Comparison of ENCODE assay signal across 1 cellular context in the genomic region with DNA sequence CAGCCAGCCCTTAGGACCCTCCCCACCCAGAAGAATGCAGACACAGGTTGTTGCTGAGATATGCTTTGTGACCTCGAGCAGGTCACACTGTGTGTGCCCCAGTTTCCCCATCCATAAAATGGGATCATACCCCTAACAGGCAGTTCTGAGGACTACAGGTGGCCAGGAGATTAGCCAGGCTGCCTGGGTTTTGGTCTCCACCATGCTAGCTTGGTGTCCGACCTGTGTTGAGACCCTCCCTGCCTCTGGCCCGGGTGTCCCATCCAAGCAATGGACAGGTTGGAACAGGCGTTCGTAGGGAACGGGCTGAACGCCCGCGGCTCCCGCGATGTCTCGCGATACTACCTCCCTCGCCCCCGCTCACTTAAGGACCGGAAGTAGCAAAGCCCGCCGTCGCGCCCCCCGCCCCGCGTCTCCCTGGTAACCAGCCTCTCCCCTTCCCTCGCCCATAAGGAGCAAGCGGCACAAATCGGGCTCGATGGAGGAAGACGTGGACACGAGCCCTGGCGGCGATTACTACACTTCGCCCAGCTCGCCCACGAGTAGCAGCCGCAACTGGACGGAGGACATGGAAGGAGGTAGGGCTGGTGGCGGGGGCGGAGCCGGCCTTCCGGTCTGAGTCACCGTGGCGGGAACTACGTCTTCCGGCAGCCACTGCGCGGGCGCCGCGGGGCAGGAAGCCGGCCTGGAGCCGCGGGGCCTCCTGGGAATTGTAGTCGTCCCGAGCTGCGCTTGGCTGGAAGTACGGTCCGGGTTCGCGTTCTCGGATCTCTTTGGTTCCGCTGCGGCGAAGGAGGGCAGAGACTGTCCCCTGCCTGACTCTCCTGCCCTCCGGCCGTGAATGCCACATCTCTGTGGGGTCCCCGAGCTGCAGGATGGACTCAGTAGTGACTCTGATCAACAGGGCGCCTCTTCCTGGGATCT.
TF ChIP-seq lines count a peak whose summit lies in the region.

No MANE protein-coding gene starts in this region.

TF ChIP-seq in K562, 482 proteins besides CTCF, POLR2A, EP300 and RAD21 (continued from another document and continues in another):
- TF ChIP-seq, protein P1, sequence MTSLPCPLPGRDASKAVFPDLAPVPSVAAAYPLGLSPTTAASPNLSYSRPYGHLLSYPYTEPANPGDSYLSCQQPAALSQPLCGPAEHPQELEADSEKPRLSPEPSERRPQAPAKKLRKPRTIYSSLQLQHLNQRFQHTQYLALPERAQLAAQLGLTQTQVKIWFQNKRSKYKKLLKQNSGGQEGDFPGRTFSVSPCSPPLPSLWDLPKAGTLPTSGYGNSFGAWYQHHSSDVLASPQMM (CRISPR knock-in tag; IDR thresholded peaks at IDR 0.05): no peak
- TF ChIP-seq PCBP1 (IDR thresholded peaks at IDR 0.05; ENCODE audit: low read depth, low read length, poor library complexity, severe bottlenecking): no peak
- no peak for TF ChIP-seq TAF15 (IDR thresholded peaks at IDR 0.05; ENCODE audit: low read depth, low read length)
- TF ChIP-seq SIN3B (IDR thresholded peaks at IDR 0.05; ENCODE audit: low read depth): peak; percentile 88; the same call in 1 of the 2 replicates
- no peak for TF ChIP-seq ZNF696 (CRISPR knock-in tag; conservative IDR thresholded peaks at IDR 0.05)
- no peak for TF ChIP-seq KHSRP (IDR thresholded peaks at IDR 0.05)
- 0 out of 2 replicates have a peak, but pooled peaks have one; percentile 60 for TF ChIP-seq HIVEP1 (CRISPR knock-in tag; IDR thresholded peaks at IDR 0.05)
- TF ChIP-seq CREB1 (IDR thresholded peaks at IDR 0.05): peak; percentile 54; the same call in 1 of the 2 replicates
- peak; percentile 69 for TF ChIP-seq CREB1 (CRISPR knock-in tag; IDR thresholded peaks at IDR 0.05)
- TF ChIP-seq CBX2 (IDR thresholded peaks at IDR 0.05; ENCODE audit: insufficient read depth, low read length, poor library complexity, severe bottlenecking): no peak
- TF ChIP-seq, protein P2, sequence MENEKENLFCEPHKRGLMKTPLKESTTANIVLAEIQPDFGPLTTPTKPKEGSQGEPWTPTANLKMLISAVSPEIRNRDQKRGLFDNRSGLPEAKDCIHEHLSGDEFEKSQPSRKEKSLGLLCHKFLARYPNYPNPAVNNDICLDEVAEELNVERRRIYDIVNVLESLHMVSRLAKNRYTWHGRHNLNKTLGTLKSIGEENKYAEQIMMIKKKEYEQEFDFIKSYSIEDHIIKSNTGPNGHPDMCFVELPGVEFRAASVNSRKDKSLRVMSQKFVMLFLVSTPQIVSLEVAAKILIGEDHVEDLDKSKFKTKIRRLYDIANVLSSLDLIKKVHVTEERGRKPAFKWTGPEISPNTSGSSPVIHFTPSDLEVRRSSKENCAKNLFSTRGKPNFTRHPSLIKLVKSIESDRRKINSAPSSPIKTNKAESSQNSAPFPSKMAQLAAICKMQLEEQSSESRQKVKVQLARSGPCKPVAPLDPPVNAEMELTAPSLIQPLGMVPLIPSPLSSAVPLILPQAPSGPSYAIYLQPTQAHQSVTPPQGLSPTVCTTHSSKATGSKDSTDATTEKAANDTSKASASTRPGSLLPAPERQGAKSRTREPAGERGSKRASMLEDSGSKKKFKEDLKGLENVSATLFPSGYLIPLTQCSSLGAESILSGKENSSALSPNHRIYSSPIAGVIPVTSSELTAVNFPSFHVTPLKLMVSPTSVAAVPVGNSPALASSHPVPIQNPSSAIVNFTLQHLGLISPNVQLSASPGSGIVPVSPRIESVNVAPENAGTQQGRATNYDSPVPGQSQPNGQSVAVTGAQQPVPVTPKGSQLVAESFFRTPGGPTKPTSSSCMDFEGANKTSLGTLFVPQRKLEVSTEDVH (IDR thresholded peaks at IDR 0.05; ENCODE audit: low read depth, partially characterized antibody): peak; percentile 94
- TF ChIP-seq TBL1XR1 (IDR thresholded peaks at IDR 0.05; ENCODE audit: low read length in 2 of 2): no peak
- TF ChIP-seq, protein P3, sequence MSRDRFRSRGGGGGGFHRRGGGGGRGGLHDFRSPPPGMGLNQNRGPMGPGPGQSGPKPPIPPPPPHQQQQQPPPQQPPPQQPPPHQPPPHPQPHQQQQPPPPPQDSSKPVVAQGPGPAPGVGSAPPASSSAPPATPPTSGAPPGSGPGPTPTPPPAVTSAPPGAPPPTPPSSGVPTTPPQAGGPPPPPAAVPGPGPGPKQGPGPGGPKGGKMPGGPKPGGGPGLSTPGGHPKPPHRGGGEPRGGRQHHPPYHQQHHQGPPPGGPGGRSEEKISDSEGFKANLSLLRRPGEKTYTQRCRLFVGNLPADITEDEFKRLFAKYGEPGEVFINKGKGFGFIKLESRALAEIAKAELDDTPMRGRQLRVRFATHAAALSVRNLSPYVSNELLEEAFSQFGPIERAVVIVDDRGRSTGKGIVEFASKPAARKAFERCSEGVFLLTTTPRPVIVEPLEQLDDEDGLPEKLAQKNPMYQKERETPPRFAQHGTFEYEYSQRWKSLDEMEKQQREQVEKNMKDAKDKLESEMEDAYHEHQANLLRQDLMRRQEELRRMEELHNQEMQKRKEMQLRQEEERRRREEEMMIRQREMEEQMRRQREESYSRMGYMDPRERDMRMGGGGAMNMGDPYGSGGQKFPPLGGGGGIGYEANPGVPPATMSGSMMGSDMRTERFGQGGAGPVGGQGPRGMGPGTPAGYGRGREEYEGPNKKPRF (IDR thresholded peaks at IDR 0.05; ENCODE audit: low read depth, low read length): no peak
- no peak for TF ChIP-seq SIRT6 (IDR thresholded peaks at IDR 0.05; ENCODE audit: low read depth, low read length)
- no peak for TF ChIP-seq ZNF347 (CRISPR knock-in tag; IDR thresholded peaks at IDR 0.05; ENCODE audit: low read depth)
- TF ChIP-seq ZKSCAN3 (CRISPR knock-in tag; IDR thresholded peaks at IDR 0.05): no peak
- peak; percentile 95 for TF ChIP-seq CBX1 (IDR thresholded peaks at IDR 0.05; ENCODE audit: low read depth)
- TF ChIP-seq YY1 (IDR thresholded peaks at IDR 0.05; ENCODE audit: borderline replicate concordance in 1 of 3, control insufficient read depth in 1 of 3, extremely low read depth in 1 of 3, insufficient read depth in 3 of 3, insufficient read length in 1 of 3, insufficient replicate concordance in 2 of 3, low read depth in 1 of 3, low read length in 2 of 3): peak in 2 of 3 experiments; percentile 41 to 72
- peak; percentile 95; the same call in 1 of the 2 replicates for TF ChIP-seq POLR2AphosphoS2 (IDR thresholded peaks at IDR 0.05; ENCODE audit: low read length)
- no peak for TF ChIP-seq GATAD2A (IDR thresholded peaks at IDR 0.05)
- TF ChIP-seq FOXK1 (CRISPR knock-in tag; IDR thresholded peaks at IDR 0.05; ENCODE audit: borderline replicate concordance): 0 out of 2 replicates have a peak, but pooled peaks have one; percentile 52
- TF ChIP-seq ZKSCAN1 (IDR thresholded peaks at IDR 0.05; ENCODE audit: low read depth, low read length): 0 out of 2 replicates have a peak, but pooled peaks have one; percentile 60
- TF ChIP-seq NBN (IDR thresholded peaks at IDR 0.05; ENCODE audit: low read depth): no peak; the same call in 1 of the 2 replicates
- TF ChIP-seq NCOA6 (IDR thresholded peaks at IDR 0.05): no peak
- TF ChIP-seq E2F3 (CRISPR knock-in tag; IDR thresholded peaks at IDR 0.05): no peak; the same call in 1 of the 2 replicates
- TF ChIP-seq RBBP5 (IDR thresholded peaks at IDR 0.05; ENCODE audit: borderline replicate concordance, insufficient read depth, low read length, poor library complexity, severe bottlenecking): peak; percentile 68
- TF ChIP-seq TCF3 (CRISPR knock-in tag; IDR thresholded peaks at IDR 0.05): no peak
- TF ChIP-seq SMC3 (conservative IDR thresholded peaks at IDR 0.05; ENCODE audit: insufficient read depth, low read depth, low read length): no peak
- TF ChIP-seq ZNF75A (CRISPR knock-in tag; IDR thresholded peaks at IDR 0.05): no peak
- TF ChIP-seq NCOA4 (IDR thresholded peaks at IDR 0.05; ENCODE audit: partially characterized antibody): no peak
- TF ChIP-seq NELFE (IDR thresholded peaks at IDR 0.05; ENCODE audit: insufficient read depth, insufficient read length): no peak
- TF ChIP-seq, protein P4, sequence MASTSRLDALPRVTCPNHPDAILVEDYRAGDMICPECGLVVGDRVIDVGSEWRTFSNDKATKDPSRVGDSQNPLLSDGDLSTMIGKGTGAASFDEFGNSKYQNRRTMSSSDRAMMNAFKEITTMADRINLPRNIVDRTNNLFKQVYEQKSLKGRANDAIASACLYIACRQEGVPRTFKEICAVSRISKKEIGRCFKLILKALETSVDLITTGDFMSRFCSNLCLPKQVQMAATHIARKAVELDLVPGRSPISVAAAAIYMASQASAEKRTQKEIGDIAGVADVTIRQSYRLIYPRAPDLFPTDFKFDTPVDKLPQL (IDR thresholded peaks at IDR 0.05; ENCODE audit: extremely low read depth, insufficient read length): no peak
- no peak for TF ChIP-seq MTF1 (CRISPR knock-in tag; IDR thresholded peaks at IDR 0.05; ENCODE audit: borderline replicate concordance)
- TF ChIP-seq, protein P5, sequence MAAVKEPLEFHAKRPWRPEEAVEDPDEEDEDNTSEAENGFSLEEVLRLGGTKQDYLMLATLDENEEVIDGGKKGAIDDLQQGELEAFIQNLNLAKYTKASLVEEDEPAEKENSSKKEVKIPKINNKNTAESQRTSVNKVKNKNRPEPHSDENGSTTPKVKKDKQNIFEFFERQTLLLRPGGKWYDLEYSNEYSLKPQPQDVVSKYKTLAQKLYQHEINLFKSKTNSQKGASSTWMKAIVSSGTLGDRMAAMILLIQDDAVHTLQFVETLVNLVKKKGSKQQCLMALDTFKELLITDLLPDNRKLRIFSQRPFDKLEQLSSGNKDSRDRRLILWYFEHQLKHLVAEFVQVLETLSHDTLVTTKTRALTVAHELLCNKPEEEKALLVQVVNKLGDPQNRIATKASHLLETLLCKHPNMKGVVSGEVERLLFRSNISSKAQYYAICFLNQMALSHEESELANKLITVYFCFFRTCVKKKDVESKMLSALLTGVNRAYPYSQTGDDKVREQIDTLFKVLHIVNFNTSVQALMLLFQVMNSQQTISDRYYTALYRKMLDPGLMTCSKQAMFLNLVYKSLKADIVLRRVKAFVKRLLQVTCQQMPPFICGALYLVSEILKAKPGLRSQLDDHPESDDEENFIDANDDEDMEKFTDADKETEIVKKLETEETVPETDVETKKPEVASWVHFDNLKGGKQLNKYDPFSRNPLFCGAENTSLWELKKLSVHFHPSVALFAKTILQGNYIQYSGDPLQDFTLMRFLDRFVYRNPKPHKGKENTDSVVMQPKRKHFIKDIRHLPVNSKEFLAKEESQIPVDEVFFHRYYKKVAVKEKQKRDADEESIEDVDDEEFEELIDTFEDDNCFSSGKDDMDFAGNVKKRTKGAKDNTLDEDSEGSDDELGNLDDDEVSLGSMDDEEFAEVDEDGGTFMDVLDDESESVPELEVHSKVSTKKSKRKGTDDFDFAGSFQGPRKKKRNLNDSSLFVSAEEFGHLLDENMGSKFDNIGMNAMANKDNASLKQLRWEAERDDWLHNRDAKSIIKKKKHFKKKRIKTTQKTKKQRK (IDR thresholded peaks at IDR 0.05; ENCODE audit: borderline replicate concordance, low read depth, low read length): no peak
- no peak for TF ChIP-seq KAT7 (CRISPR knock-in tag; IDR thresholded peaks at IDR 0.05; ENCODE audit: borderline replicate concordance)
- no peak for TF ChIP-seq CCAR2 (IDR thresholded peaks at IDR 0.05; ENCODE audit: low read depth, low read length)
- no peak for TF ChIP-seq DNMT1 (IDR thresholded peaks at IDR 0.05)
- no peak for TF ChIP-seq MTA3 (IDR thresholded peaks at IDR 0.05; ENCODE audit: borderline replicate concordance)
- TF ChIP-seq MAZ (CRISPR knock-in tag; conservative IDR thresholded peaks at IDR 0.05 in 1 of 2, IDR thresholded peaks at IDR 0.05 in 1 of 2): peak; percentile 96 to 97
- TF ChIP-seq, protein P6, sequence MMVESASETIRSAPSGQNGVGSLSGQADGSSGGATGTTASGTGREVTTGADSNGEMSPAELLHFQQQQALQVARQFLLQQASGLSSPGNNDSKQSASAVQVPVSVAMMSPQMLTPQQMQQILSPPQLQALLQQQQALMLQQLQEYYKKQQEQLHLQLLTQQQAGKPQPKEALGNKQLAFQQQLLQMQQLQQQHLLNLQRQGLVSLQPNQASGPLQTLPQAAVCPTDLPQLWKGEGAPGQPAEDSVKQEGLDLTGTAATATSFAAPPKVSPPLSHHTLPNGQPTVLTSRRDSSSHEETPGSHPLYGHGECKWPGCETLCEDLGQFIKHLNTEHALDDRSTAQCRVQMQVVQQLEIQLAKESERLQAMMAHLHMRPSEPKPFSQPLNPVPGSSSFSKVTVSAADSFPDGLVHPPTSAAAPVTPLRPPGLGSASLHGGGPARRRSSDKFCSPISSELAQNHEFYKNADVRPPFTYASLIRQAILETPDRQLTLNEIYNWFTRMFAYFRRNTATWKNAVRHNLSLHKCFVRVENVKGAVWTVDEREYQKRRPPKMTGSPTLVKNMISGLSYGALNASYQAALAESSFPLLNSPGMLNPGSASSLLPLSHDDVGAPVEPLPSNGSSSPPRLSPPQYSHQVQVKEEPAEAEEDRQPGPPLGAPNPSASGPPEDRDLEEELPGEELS (CRISPR knock-in tag; IDR thresholded peaks at IDR 0.05; ENCODE audit: borderline replicate concordance): no peak
- no peak for TF ChIP-seq CHD1 (IDR thresholded peaks at IDR 0.05; ENCODE audit: low read length)
- TF ChIP-seq, protein P7, sequence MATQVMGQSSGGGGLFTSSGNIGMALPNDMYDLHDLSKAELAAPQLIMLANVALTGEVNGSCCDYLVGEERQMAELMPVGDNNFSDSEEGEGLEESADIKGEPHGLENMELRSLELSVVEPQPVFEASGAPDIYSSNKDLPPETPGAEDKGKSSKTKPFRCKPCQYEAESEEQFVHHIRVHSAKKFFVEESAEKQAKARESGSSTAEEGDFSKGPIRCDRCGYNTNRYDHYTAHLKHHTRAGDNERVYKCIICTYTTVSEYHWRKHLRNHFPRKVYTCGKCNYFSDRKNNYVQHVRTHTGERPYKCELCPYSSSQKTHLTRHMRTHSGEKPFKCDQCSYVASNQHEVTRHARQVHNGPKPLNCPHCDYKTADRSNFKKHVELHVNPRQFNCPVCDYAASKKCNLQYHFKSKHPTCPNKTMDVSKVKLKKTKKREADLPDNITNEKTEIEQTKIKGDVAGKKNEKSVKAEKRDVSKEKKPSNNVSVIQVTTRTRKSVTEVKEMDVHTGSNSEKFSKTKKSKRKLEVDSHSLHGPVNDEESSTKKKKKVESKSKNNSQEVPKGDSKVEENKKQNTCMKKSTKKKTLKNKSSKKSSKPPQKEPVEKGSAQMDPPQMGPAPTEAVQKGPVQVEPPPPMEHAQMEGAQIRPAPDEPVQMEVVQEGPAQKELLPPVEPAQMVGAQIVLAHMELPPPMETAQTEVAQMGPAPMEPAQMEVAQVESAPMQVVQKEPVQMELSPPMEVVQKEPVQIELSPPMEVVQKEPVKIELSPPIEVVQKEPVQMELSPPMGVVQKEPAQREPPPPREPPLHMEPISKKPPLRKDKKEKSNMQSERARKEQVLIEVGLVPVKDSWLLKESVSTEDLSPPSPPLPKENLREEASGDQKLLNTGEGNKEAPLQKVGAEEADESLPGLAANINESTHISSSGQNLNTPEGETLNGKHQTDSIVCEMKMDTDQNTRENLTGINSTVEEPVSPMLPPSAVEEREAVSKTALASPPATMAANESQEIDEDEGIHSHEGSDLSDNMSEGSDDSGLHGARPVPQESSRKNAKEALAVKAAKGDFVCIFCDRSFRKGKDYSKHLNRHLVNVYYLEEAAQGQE (CRISPR knock-in tag; IDR thresholded peaks at IDR 0.05; ENCODE audit: low read depth): 0 out of 2 replicates have a peak, but pooled peaks have one; percentile 42
- no peak for TF ChIP-seq GATA2 (CRISPR knock-in tag; IDR thresholded peaks at IDR 0.05)
- no peak for TF ChIP-seq COPS2 (conservative IDR thresholded peaks at IDR 0.05)
- no peak; a peak in 2 of 4 replicates for TF ChIP-seq SIN3A (IDR thresholded peaks at IDR 0.05; ENCODE audit: borderline replicate concordance in 2 of 2, control insufficient read depth in 1 of 2, low read depth in 2 of 2, low read length in 2 of 2)
- TF ChIP-seq ESRRB (CRISPR knock-in tag; IDR thresholded peaks at IDR 0.05; ENCODE audit: borderline replicate concordance): no peak
- TF ChIP-seq RBM34 (IDR thresholded peaks at IDR 0.05; ENCODE audit: borderline replicate concordance, insufficient read depth, low read length): no peak
- TF ChIP-seq FOXA1 (IDR thresholded peaks at IDR 0.05; ENCODE audit: borderline replicate concordance): no peak
- TF ChIP-seq ASH1L (IDR thresholded peaks at IDR 0.05; ENCODE audit: borderline replicate concordance, low read depth, partially characterized antibody): peak; percentile 56
